11 cellular contexts compared by ENCODE assay signal in genomic region chr14:72715215-72715909, GRCh38.
DNase-seq lines count a peak whose midpoint lies in the region; ATAC-seq and TF ChIP-seq lines count a peak whose summit lies in the region.
"Had no signal": no experiment of that assay in that cellular context is flagged by ENCODE, and none has a peak within 500 bp of the region (broad histone marks: within the 10 kb centered on the region; RNA-seq: fewer than 3 reads in every experiment).

No MANE protein-coding gene starts in this region.

- POLR2A ChIA-PET in MCF 10A (lab: Yijun Ruan, JAX), result no interaction called here

- H3K4me1 Mint-ChIP-seq in MCF 10A (ENCODE audit: insufficient read depth, unreplicated experiment), result peaks cover 6% of the 10 kb centered on the region
- H3K4me1 Mint-ChIP-seq in mesothelial cell of epicardium, result peaks cover 31% of the 10 kb centered on the region
- peaks cover 2% of the 10 kb centered on the region; the same call in 2 of the 3 replicates for H3K4me1 Mint-ChIP-seq in GM23338

- H3K36me3 ChIP-seq in breast epithelium (no peaks in the 10 kb centered on the region), GM23338 (ENCODE audit: insufficient read depth) (no peaks in the 10 kb centered on the region), BE2C (no peaks in the 10 kb centered on the region; the same call in 1 of the 2 replicates)

- H3K9me2 ChIP-seq in GM23338 (ENCODE audit: insufficient read depth), result no peaks in the 10 kb centered on the region

- no peak overlapping the region for H3K27ac Mint-ChIP-seq in MCF 10A (ENCODE audit: low read depth, unreplicated experiment)
- H3K27ac Mint-ChIP-seq in mesothelial cell of epicardium, result peak overlapping the region; percentile 61
- no peak overlapping the region for H3K27ac Mint-ChIP-seq in GM23338

- H3K4me1 ChIP-seq in breast epithelium, result peaks cover 0 to 3% of the 10 kb centered on the region in 2 donors
- no peaks in the 10 kb centered on the region for H3K4me1 ChIP-seq in GM23338 (ENCODE audit: insufficient read depth)
- peaks cover 6% of the 10 kb centered on the region for H3K4me1 ChIP-seq in BE2C

- no peak overlapping the region for H2AFZ ChIP-seq in GM23338

- H3K9me3 Mint-ChIP-seq in MCF 10A (ENCODE audit: unreplicated experiment), result no peaks in the 10 kb centered on the region
- no peaks in the 10 kb centered on the region for H3K9me3 Mint-ChIP-seq in mesothelial cell of epicardium
- H3K9me3 Mint-ChIP-seq in GM23338, result no peaks in the 10 kb centered on the region

- no peak overlapping the region for H3K4me2 ChIP-seq in GM23338
- H3K4me2 ChIP-seq: smooth muscle cell had no signal

- H3F3A ChIP-seq in GM23338 (replicated peaks; ENCODE audit: low read depth), result no peaks in the 10 kb centered on the region

- no peak for TF ChIP-seq CTCF in breast epithelium (IDR thresholded peaks at IDR 0.05)
- no peak for TF ChIP-seq CTCF in MCF 10A (IDR thresholded peaks at IDR 0.05; ENCODE audit: unreplicated experiment)
- TF ChIP-seq CTCF in mesothelial cell of epicardium (IDR thresholded peaks at IDR 0.05; ENCODE audit: unreplicated experiment), result no peak
- no peak for TF ChIP-seq CTCF in GM23338 (conservative IDR thresholded peaks at IDR 0.05; ENCODE audit: low read depth in 2 of 2)
- TF ChIP-seq CTCF in BE2C (IDR thresholded peaks at IDR 0.05; ENCODE audit: low read depth, low read length), result no peak

- no peaks in the 10 kb centered on the region for H3K27me3 ChIP-seq in breast epithelium
- H3K27me3 ChIP-seq in GM23338 (ENCODE audit: insufficient read depth), result no peaks in the 10 kb centered on the region
- no peaks in the 10 kb centered on the region for H3K27me3 ChIP-seq in BE2C

- ATAC-seq in GM23338 (no peak), HG02571 (IDR thresholded peaks at IDR 0.05; ENCODE audit: unreplicated experiment) (no peak)

- H3K4me3 Mint-ChIP-seq in MCF 10A (ENCODE audit: unreplicated experiment) (no peak overlapping the region), mesothelial cell of epicardium (no peak overlapping the region), GM23338 (no peak overlapping the region)
- H3K4me3 Mint-ChIP-seq: activated CD8-positive, alpha-beta memory T cell treated with anti-CD3 and anti-CD28 coated beads, Interleukin-2, amount 10 ng/mL, durations not matched to agents 7 days and 5 days had no signal

- H3K27me3 Mint-ChIP-seq in MCF 10A (ENCODE audit: insufficient read depth, unreplicated experiment), result no peaks in the 10 kb centered on the region
- peaks cover 1% of the 10 kb centered on the region for H3K27me3 Mint-ChIP-seq in mesothelial cell of epicardium (ENCODE audit: low read depth)
- peaks cover 5% of the 10 kb centered on the region for H3K27me3 Mint-ChIP-seq in GM23338 (ENCODE audit: insufficient read depth, low read depth, poor library complexity)

- H3K27ac ChIP-seq in breast epithelium (peak overlapping the region; percentile 58 to 76), caudate nucleus (ENCODE audit: low read depth, low read length) (peak overlapping the region; percentile 63), GM23338 (ENCODE audit: low read depth) (no peak overlapping the region)

- no peaks in the 10 kb centered on the region for H4K20me1 ChIP-seq in GM23338 (replicated peaks; ENCODE audit: insufficient read depth)

- H3K36me3 Mint-ChIP-seq in MCF 10A (ENCODE audit: insufficient read depth, unreplicated experiment) (no peaks in the 10 kb centered on the region), mesothelial cell of epicardium (no peaks in the 10 kb centered on the region), GM23338 (ENCODE audit: low read depth) (no peaks in the 10 kb centered on the region; the same call in 2 of the 3 replicates)

- H3K9me3 ChIP-seq in breast epithelium, result no peaks in the 10 kb centered on the region
- H3K9me3 ChIP-seq in BE2C, result no peaks in the 10 kb centered on the region; the same call in 1 of the 2 replicates

- BruUV-seq in MCF 10A (replicated peaks; lab: Mats Ljungman, UMichigan), result no TSS peak

- H3K79me2 ChIP-seq in GM23338 (replicated peaks; ENCODE audit: insufficient read depth), result no peaks in the 10 kb centered on the region

- CTCF ChIA-PET in MCF 10A (lab: Yijun Ruan, JAX), result interaction anchor here (0.5 kb wide), 1 partner anchor 19 kb away, joined by 3 read pairs; no protein-coding TSS in a partner anchor

- no peak overlapping the region for H3K4me3 ChIP-seq in breast epithelium
- H3K4me3 ChIP-seq in GM23338, result no peak overlapping the region
- no peak overlapping the region for H3K4me3 ChIP-seq in BE2C (ENCODE audit: low read depth, low read length)
- H3K4me3 ChIP-seq: smooth muscle cell had no signal

- intact Hi-C loops in breast epithelium (cut with DNase I; ENCODE audit: low total_unique reads), result no loop called here
- intact Hi-C loops in MCF 10A (cut with micrococcal nuclease), result no loop called here

- TF ChIP-seq POLR2A in breast epithelium (IDR thresholded peaks at IDR 0.05), result no peak

- DNase-seq in breast epithelium (ENCODE audit: low spot score in 2 of 2), result peak in 1 of 2 donors; percentile 59
- no peak for DNase-seq in MCF 10A (ENCODE audit: unreplicated experiment)
- DNase-seq in caudate nucleus (lab: John Stamatoyannopoulos, UW), result peak in 4 of 61 donors; percentile 4 to 34 (median 32)
- DNase-seq in mesothelial cell of epicardium (ENCODE audit: low spot score in 2 of 2, unreplicated experiment in 2 of 2), result no peak
- no peak for DNase-seq in glomerular visceral epithelial cell (ENCODE audit: extremely low spot score)
- DNase-seq in GM23338 (ENCODE audit: low spot score), result no peak
- DNase-seq in BE2C, result no peak
- DNase-seq: activated CD8-positive, alpha-beta memory T cell treated with anti-CD3 and anti-CD28 coated beads, Interleukin-2, amount 10 ng/mL, durations not matched to agents 7 days and 5 days; T-helper 1 cell had no signal

TF ChIP-seq in GM23338, 12 proteins besides CTCF, POLR2A, EP300 and RAD21 (continues in another document):
- TF ChIP-seq ZNF331 (CRISPR knock-in tag; IDR thresholded peaks at IDR 0.05; ENCODE audit: low read depth), result no peak
- TF ChIP-seq ZNF462 (CRISPR knock-in tag; IDR thresholded peaks at IDR 0.05), result no peak
- no peak for TF ChIP-seq NANOG (IDR thresholded peaks at IDR 0.05; ENCODE audit: borderline replicate concordance)
- no peak for TF ChIP-seq EZH2phosphoT487 (IDR thresholded peaks at IDR 0.05; ENCODE audit: unreplicated experiment)
- TF ChIP-seq POLR2AphosphoS5 (IDR thresholded peaks at IDR 0.05; ENCODE audit: low read depth), result no peak
- no peak for TF ChIP-seq CREB1 (CRISPR knock-in tag; IDR thresholded peaks at IDR 0.05; ENCODE audit: low read depth)
